Comparison of ENCODE assay signal across 17 cellular contexts in genomic region chr1:84757301-84757700, GRCh38.
DNase-seq lines count a peak whose midpoint lies in the region; ATAC-seq and TF ChIP-seq lines count a peak whose summit lies in the region.
"Had no signal": no experiment of that assay in that cellular context is flagged by ENCODE, and none has a peak within 500 bp of the region (broad histone marks: within the 10 kb centered on the region; RNA-seq: fewer than 3 reads in every experiment).

No MANE protein-coding gene starts in this region.

- H3K36me3 Mint-ChIP-seq in Calu3 (ENCODE audit: insufficient read depth, unreplicated experiment) (no peaks in the 10 kb centered on the region), HFFc6 (ENCODE audit: low read depth) (no peaks in the 10 kb centered on the region)

- H4K20me1 ChIP-seq in hepatocyte (ENCODE audit: insufficient read depth, poor library complexity, severe bottlenecking) (no peaks in the 10 kb centered on the region), GM23248 (ENCODE audit: insufficient read depth) (no peaks in the 10 kb centered on the region)

- DNase-seq in Calu3 (no peak), HFFc6 (no peak), WERI-Rb-1 (peak; percentile 46), hepatocyte (ENCODE audit: low spot score) (no peak), GM23248 (no peak), NCI-H2081 (lab: John Stamatoyannopoulos, UW) (no peak)
- DNase-seq: activated CD4-positive, alpha-beta T cell treated with anti-CD3 and anti-CD28 coated beads for 36 hours; activated effector memory CD4-positive, alpha-beta T cell treated with anti-CD3 and anti-CD28 coated beads, Interleukin-2, amount 50 U/mL, for 16 hours; amniotic stem cell; gastrocnemius medialis; NCI-H146; posterior cingulate gyrus; SJCRH30; spleen; thyroid gland had no signal

- ATAC-seq in HG02763 (IDR thresholded peaks at IDR 0.05; ENCODE audit: unreplicated experiment), result no peak
- no peak for ATAC-seq in GM21423 (IDR thresholded peaks at IDR 0.05; ENCODE audit: unreplicated experiment)
- ATAC-seq: activated CD4-positive, alpha-beta T cell treated with anti-CD3 and anti-CD28 coated beads for 36 hours; gastrocnemius medialis had no signal

- CTCF ChIA-PET in Calu3 (lab: Charles Lee), result interaction anchor here (0.7 kb wide), 1 partner anchor 14 kb away, joined by 3 read pairs; no protein-coding TSS in a partner anchor

- no peaks in the 10 kb centered on the region for H3K4me1 ChIP-seq in hepatocyte (ENCODE audit: insufficient read depth)
- peaks cover 8% of the 10 kb centered on the region for H3K4me1 ChIP-seq in GM23248 (ENCODE audit: insufficient read depth)
- H3K4me1 ChIP-seq: gastrocnemius medialis, thyroid gland had no signal

- H3K27ac Mint-ChIP-seq in Calu3 (ENCODE audit: unreplicated experiment) (no peak overlapping the region), HFFc6 (no peak overlapping the region)
- H3K27ac Mint-ChIP-seq: activated CD4-positive, alpha-beta T cell treated with anti-CD3 and anti-CD28 coated beads for 36 hours had no signal

- H3K4me1 Mint-ChIP-seq in Calu3 (ENCODE audit: low read depth, unreplicated experiment), result peaks cover 30% of the 10 kb centered on the region
- peaks cover 50% of the 10 kb centered on the region for H3K4me1 Mint-ChIP-seq in HFFc6 (ENCODE audit: low read depth)

- H3K27me3 ChIP-seq in WERI-Rb-1 (ENCODE audit: insufficient read depth, low read depth, severe bottlenecking) (no peaks in the 10 kb centered on the region), hepatocyte (no peaks in the 10 kb centered on the region), GM23248 (replicated peaks; ENCODE audit: insufficient read depth) (no peaks in the 10 kb centered on the region)
- H3K27me3 ChIP-seq: SJCRH30, thyroid gland had no signal

- H3K9me2 ChIP-seq in hepatocyte (replicated peaks; ENCODE audit: insufficient read depth) (no peaks in the 10 kb centered on the region), GM23248 (ENCODE audit: insufficient read depth) (no peaks in the 10 kb centered on the region)

- TF ChIP-seq CTCF in Calu3 (IDR thresholded peaks at IDR 0.05; ENCODE audit: unreplicated experiment), result peak; percentile 31
- TF ChIP-seq CTCF in HFFc6 (IDR thresholded peaks at IDR 0.05), result peak; percentile 55
- TF ChIP-seq CTCF in WERI-Rb-1 (IDR thresholded peaks at IDR 0.05; ENCODE audit: low read depth, low read length), result peak; percentile 49; the same call in 1 of the 2 replicates
- peak; percentile 24 for TF ChIP-seq CTCF in hepatocyte (IDR thresholded peaks at IDR 0.05; ENCODE audit: poor library complexity)

- H3K4me3 ChIP-seq in WERI-Rb-1 (ENCODE audit: low read depth, low read length) (no peak overlapping the region), hepatocyte (no peak overlapping the region), GM23248 (no peak overlapping the region)
- H3K4me3 ChIP-seq: gastrocnemius medialis, SJCRH30, spleen, thyroid gland had no signal

- H3K36me3 ChIP-seq in WERI-Rb-1 (no peaks in the 10 kb centered on the region), hepatocyte (replicated peaks; ENCODE audit: insufficient read depth, low read depth) (no peaks in the 10 kb centered on the region), GM23248 (ENCODE audit: low read depth) (no peaks in the 10 kb centered on the region)
- H3K36me3 ChIP-seq: gastrocnemius medialis, SJCRH30, spleen, thyroid gland had no signal

- H3K9ac ChIP-seq in GM23248, result no peak overlapping the region

- no peak overlapping the region for H3K27ac ChIP-seq in WERI-Rb-1
- H3K27ac ChIP-seq in hepatocyte, result no peak overlapping the region
- H3K27ac ChIP-seq in GM23248, result no peak overlapping the region
- H3K27ac ChIP-seq: gastrocnemius medialis, SJCRH30, spleen, thyroid gland had no signal

- H3K4me2 ChIP-seq in hepatocyte, result no peak overlapping the region
- no peak overlapping the region for H3K4me2 ChIP-seq in GM23248 (ENCODE audit: unreplicated experiment)

- H3F3A ChIP-seq in GM23248 (ENCODE audit: insufficient read depth), result no peaks in the 10 kb centered on the region

- H3K79me2 ChIP-seq in hepatocyte (no peaks in the 10 kb centered on the region), GM23248 (ENCODE audit: insufficient read depth) (no peaks in the 10 kb centered on the region)

- H2AFZ ChIP-seq in hepatocyte (no peak overlapping the region), GM23248 (no peak overlapping the region)

- H3K4me3 Mint-ChIP-seq in Calu3 (ENCODE audit: low read depth, unreplicated experiment) (no peak overlapping the region), HFFc6 (no peak overlapping the region)
- H3K4me3 Mint-ChIP-seq: activated CD4-positive, alpha-beta T cell treated with anti-CD3 and anti-CD28 coated beads for 36 hours had no signal

- no peaks in the 10 kb centered on the region for H3K9me3 ChIP-seq in WERI-Rb-1 (ENCODE audit: severe bottlenecking)
- H3K9me3 ChIP-seq in hepatocyte (ENCODE audit: low read depth), result no peaks in the 10 kb centered on the region
- no peaks in the 10 kb centered on the region for H3K9me3 ChIP-seq in GM23248 (ENCODE audit: low read depth)
- H3K9me3 ChIP-seq: gastrocnemius medialis, SJCRH30, spleen, thyroid gland had no signal

- H3K27me3 Mint-ChIP-seq in Calu3 (ENCODE audit: unreplicated experiment) (peaks cover 2% of the 10 kb centered on the region), HFFc6 (ENCODE audit: insufficient read depth) (peaks cover under 1% of the 10 kb centered on the region; the same call in 1 of the 2 replicates)

- intact Hi-C loops in Calu3 (cut with micrococcal nuclease; ENCODE audit: unreplicated experiment), result loop anchor here (5.0 to 10.0 kb wide), 3 partner anchors 180 to 822 kb away; partner anchors contain the start of gene CTBS

- no TSS peak for BruUV-seq in Calu3 (replicated peaks; lab: Mats Ljungman, UMichigan)

- H3K9me3 Mint-ChIP-seq in Calu3 (ENCODE audit: low read depth, unreplicated experiment) (no peaks in the 10 kb centered on the region), HFFc6 (no peaks in the 10 kb centered on the region)

- in situ Hi-C loops in GM23248 (cut with MboI), result loop anchor here (10.0 to 25.0 kb wide), 3 partner anchors 132 to 820 kb away; partner anchors contain the start of gene PRKACB

- 73% methylated on average over 4 of the region's 4 CpGs for WGBS in hepatocyte (ENCODE audit: low lambda C conversion rate, missing lambda C conversion rate)
- 83 to 88% methylated on average over 4 of the region's 4 CpGs for WGBS in GM23248 (ENCODE audit: low coverage in 1 of 2, low lambda C conversion rate in 2 of 2, missing lambda C conversion rate in 2 of 2), 2 experiments
